12 cellular contexts compared by ENCODE assay signal in genomic region chr6:139904572-139904971, GRCh38.
"Had no signal": no experiment of that assay in that cellular context is flagged by ENCODE, and none has a peak within 500 bp of the region (broad histone marks: within the 10 kb centered on the region; RNA-seq: fewer than 3 reads in every experiment).

No MANE protein-coding gene starts in this region.

- H3K4me1 ChIP-seq: tibial artery had no signal

- ATAC-seq: activated CD4-positive, alpha-beta T cell treated with anti-CD3 and anti-CD28 coated beads for 36 hours had no signal

- H3K36me3 ChIP-seq: tibial artery, WERI-Rb-1 had no signal

- H3K4me3 ChIP-seq: smooth muscle cell, tibial artery had no signal

- H3K27me3 ChIP-seq: tibial artery had no signal

- H3K9me3 ChIP-seq: tibial artery had no signal

- H3K27ac ChIP-seq: tibial artery, WERI-Rb-1 had no signal

- DNase-seq: activated CD4-positive, alpha-beta memory T cell treated with anti-CD3 and anti-CD28 coated beads, Interleukin-2, amount 10 ng/mL, durations not matched to agents 7 days and 5 days; activated CD4-positive, alpha-beta T cell treated with anti-CD3 and anti-CD28 coated beads for 36 hours; activated naive CD8-positive, alpha-beta T cell treated with anti-CD3 and anti-CD28 coated beads, Interleukin-2, amount 10 ng/mL, durations not matched to agents 7 days and 5 days; cerebellar nuclear complex; endodermal cell; erythroblast; hippocampal formation; mesenchymal stem cell; T-helper 9 cell; tibial artery; WERI-Rb-1 had no signal
